In genomic region chr19:43356749-43357148, GRCh38 we compare ENCODE assay signal across 5 cellular contexts. TPM values are rescaled to one million over a fixed set of nuclear protein-coding genes. Genes with fewer than 3 reads are reported as not detected.
"Had no signal": no experiment of that assay in that cellular context is flagged by ENCODE, and none has a peak within 500 bp of the region (broad histone marks: within the 10 kb centered on the region; RNA-seq: fewer than 3 reads in every experiment).

No MANE protein-coding gene starts in this region.

RNA-seq across cellular contexts. Expression of gene CD177, which starts 3.3 kb away (rescaled TPM):
- total RNA-seq: HT-29, IMR-90 had no signal

RNA-seq across cellular contexts. Expression of gene TEX101, which starts 57.9 kb away (rescaled TPM):
- total RNA-seq: GM23248, H4, H7, HT-29, IMR-90 had no signal
- polyA plus RNA-seq: GM23248, IMR-90 had no signal
